1 cellular context compared by ENCODE assay signal in the genomic region with DNA sequence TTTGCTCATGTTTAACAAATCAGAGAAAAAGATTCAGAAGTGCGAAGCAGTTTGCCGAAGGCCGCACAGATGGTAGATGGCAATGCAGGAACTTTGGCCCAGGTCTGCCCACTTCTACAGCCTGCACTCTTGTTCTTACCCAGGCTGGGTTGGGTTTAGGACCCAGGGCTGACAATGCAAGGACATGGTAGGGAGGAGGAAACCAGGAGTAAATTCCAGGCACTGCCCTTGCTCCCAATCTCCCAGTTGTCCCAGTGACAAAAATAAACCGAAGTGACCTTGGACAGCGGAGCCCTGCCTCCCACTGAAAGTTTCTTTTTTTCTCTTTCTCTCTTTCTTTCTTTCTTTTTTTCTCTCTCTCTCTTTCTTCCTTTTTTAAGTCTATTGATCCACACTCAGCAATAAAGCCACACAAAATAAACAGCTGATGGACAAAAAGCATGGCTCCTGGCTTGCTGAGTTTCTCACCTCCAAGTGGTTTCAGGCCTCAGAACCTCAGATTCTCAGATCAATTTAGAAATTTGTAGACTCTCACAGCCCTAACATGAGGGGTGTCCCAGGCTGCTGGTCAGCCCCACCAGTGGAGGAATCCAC.
TF ChIP-seq lines count a peak whose summit lies in the region.

No MANE protein-coding gene starts in this region.

TF ChIP-seq in HepG2, 621 proteins besides CTCF, POLR2A, EP300 and RAD21 (continued from another document):
- TF ChIP-seq, protein P1, sequence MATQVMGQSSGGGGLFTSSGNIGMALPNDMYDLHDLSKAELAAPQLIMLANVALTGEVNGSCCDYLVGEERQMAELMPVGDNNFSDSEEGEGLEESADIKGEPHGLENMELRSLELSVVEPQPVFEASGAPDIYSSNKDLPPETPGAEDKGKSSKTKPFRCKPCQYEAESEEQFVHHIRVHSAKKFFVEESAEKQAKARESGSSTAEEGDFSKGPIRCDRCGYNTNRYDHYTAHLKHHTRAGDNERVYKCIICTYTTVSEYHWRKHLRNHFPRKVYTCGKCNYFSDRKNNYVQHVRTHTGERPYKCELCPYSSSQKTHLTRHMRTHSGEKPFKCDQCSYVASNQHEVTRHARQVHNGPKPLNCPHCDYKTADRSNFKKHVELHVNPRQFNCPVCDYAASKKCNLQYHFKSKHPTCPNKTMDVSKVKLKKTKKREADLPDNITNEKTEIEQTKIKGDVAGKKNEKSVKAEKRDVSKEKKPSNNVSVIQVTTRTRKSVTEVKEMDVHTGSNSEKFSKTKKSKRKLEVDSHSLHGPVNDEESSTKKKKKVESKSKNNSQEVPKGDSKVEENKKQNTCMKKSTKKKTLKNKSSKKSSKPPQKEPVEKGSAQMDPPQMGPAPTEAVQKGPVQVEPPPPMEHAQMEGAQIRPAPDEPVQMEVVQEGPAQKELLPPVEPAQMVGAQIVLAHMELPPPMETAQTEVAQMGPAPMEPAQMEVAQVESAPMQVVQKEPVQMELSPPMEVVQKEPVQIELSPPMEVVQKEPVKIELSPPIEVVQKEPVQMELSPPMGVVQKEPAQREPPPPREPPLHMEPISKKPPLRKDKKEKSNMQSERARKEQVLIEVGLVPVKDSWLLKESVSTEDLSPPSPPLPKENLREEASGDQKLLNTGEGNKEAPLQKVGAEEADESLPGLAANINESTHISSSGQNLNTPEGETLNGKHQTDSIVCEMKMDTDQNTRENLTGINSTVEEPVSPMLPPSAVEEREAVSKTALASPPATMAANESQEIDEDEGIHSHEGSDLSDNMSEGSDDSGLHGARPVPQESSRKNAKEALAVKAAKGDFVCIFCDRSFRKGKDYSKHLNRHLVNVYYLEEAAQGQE (IDR thresholded peaks at IDR 0.05; ENCODE audit: borderline replicate concordance in 1 of 2, low read depth in 1 of 2, low read length in 2 of 2): no peak; a peak in 1 of 4 replicates
- TF ChIP-seq, protein P2, sequence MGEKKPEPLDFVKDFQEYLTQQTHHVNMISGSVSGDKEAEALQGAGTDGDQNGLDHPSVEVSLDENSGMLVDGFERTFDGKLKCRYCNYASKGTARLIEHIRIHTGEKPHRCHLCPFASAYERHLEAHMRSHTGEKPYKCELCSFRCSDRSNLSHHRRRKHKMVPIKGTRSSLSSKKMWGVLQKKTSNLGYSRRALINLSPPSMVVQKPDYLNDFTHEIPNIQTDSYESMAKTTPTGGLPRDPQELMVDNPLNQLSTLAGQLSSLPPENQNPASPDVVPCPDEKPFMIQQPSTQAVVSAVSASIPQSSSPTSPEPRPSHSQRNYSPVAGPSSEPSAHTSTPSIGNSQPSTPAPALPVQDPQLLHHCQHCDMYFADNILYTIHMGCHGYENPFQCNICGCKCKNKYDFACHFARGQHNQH (CRISPR knock-in tag; IDR thresholded peaks at IDR 0.05): peak; percentile 32; the same call in 1 of the 2 replicates
- TF ChIP-seq, protein P3, sequence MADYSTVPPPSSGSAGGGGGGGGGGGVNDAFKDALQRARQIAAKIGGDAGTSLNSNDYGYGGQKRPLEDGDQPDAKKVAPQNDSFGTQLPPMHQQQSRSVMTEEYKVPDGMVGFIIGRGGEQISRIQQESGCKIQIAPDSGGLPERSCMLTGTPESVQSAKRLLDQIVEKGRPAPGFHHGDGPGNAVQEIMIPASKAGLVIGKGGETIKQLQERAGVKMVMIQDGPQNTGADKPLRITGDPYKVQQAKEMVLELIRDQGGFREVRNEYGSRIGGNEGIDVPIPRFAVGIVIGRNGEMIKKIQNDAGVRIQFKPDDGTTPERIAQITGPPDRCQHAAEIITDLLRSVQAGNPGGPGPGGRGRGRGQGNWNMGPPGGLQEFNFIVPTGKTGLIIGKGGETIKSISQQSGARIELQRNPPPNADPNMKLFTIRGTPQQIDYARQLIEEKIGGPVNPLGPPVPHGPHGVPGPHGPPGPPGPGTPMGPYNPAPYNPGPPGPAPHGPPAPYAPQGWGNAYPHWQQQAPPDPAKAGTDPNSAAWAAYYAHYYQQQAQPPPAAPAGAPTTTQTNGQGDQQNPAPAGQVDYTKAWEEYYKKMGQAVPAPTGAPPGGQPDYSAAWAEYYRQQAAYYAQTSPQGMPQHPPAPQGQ (CRISPR knock-in tag; IDR thresholded peaks at IDR 0.05; ENCODE audit: borderline replicate concordance): no peak
- TF ChIP-seq ZNF772 (CRISPR knock-in tag; IDR thresholded peaks at IDR 0.05) (peak; percentile 50; the same call in 1 of the 2 replicates), ZNF564 (CRISPR knock-in tag; IDR thresholded peaks at IDR 0.05) (no peak), TEAD3 (CRISPR knock-in tag; optimal IDR thresholded peaks at IDR 0.05; ENCODE audit: borderline replicate concordance) (peak; percentile 95), U2AF1 (optimal IDR thresholded peaks at IDR 0.05; ENCODE audit: low read depth, low read length) (no peak), ZNF761 (CRISPR knock-in tag; conservative IDR thresholded peaks at IDR 0.05) (no peak; the same call in 1 of the 2 replicates), PAWR (CRISPR knock-in tag; IDR thresholded peaks at IDR 0.05; ENCODE audit: borderline replicate concordance) (0 out of 2 replicates have a peak, but pooled peaks have one; percentile 36), ZNF510 (CRISPR knock-in tag; IDR thresholded peaks at IDR 0.05; ENCODE audit: low read depth) (0 out of 2 replicates have a peak, but pooled peaks have one; percentile 62), ZNF343 (CRISPR knock-in tag; IDR thresholded peaks at IDR 0.05) (no peak)
- TF ChIP-seq, protein P4, sequence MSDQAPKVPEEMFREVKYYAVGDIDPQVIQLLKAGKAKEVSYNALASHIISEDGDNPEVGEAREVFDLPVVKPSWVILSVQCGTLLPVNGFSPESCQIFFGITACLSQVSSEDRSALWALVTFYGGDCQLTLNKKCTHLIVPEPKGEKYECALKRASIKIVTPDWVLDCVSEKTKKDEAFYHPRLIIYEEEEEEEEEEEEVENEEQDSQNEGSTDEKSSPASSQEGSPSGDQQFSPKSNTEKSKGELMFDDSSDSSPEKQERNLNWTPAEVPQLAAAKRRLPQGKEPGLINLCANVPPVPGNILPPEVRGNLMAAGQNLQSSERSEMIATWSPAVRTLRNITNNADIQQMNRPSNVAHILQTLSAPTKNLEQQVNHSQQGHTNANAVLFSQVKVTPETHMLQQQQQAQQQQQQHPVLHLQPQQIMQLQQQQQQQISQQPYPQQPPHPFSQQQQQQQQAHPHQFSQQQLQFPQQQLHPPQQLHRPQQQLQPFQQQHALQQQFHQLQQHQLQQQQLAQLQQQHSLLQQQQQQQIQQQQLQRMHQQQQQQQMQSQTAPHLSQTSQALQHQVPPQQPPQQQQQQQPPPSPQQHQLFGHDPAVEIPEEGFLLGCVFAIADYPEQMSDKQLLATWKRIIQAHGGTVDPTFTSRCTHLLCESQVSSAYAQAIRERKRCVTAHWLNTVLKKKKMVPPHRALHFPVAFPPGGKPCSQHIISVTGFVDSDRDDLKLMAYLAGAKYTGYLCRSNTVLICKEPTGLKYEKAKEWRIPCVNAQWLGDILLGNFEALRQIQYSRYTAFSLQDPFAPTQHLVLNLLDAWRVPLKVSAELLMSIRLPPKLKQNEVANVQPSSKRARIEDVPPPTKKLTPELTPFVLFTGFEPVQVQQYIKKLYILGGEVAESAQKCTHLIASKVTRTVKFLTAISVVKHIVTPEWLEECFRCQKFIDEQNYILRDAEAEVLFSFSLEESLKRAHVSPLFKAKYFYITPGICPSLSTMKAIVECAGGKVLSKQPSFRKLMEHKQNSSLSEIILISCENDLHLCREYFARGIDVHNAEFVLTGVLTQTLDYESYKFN (CRISPR knock-in tag; conservative IDR thresholded peaks at IDR 0.05): peak; percentile 85
